Comparison of ENCODE assay signal across 10 cellular contexts in genomic region chr4:145828802-145829485, GRCh38.
DNase-seq lines count a peak whose midpoint lies in the region; ATAC-seq and TF ChIP-seq lines count a peak whose summit lies in the region.
"Had no signal": no experiment of that assay in that cellular context is flagged by ENCODE, and none has a peak within 500 bp of the region (broad histone marks: within the 10 kb centered on the region; RNA-seq: fewer than 3 reads in every experiment).

No MANE protein-coding gene starts in this region.

- H3K36me3 Mint-ChIP-seq in activated CD4-positive, alpha-beta T cell treated with anti-CD3 and anti-CD28 coated beads for 36 hours (ENCODE audit: low read depth): peaks cover 51% of the 10 kb centered on the region
- H3K36me3 Mint-ChIP-seq in nephron progenitor cell (ENCODE audit: low read depth): peaks cover 80% of the 10 kb centered on the region

- peak overlapping the region; percentile 77 for H3K27ac Mint-ChIP-seq in activated CD4-positive, alpha-beta T cell treated with anti-CD3 and anti-CD28 coated beads for 36 hours
- H3K27ac Mint-ChIP-seq in nephron progenitor cell: peak overlapping the region; percentile 29

- H3K4me1 ChIP-seq in prostate gland (replicated peaks) (no peaks in the 10 kb centered on the region), suprapubic skin (no peaks in the 10 kb centered on the region)
- H3K4me1 ChIP-seq: right atrium auricular region had no signal

- TF ChIP-seq POLR2A in prostate gland (IDR thresholded peaks at IDR 0.05): no peak
- TF ChIP-seq POLR2A in suprapubic skin (IDR thresholded peaks at IDR 0.05): no peak

- no peaks in the 10 kb centered on the region for H3K27me3 Mint-ChIP-seq in activated CD4-positive, alpha-beta T cell treated with anti-CD3 and anti-CD28 coated beads for 36 hours
- H3K27me3 Mint-ChIP-seq in nephron progenitor cell (ENCODE audit: low read depth, poor library complexity): no peaks in the 10 kb centered on the region

- H3K36me3 ChIP-seq in prostate gland (no peaks in the 10 kb centered on the region), suprapubic skin (no peaks in the 10 kb centered on the region)
- H3K36me3 ChIP-seq: right atrium auricular region had no signal

- no peak overlapping the region for H3K4me3 Mint-ChIP-seq in activated CD4-positive, alpha-beta T cell treated with anti-CD3 and anti-CD28 coated beads for 36 hours
- no peak overlapping the region for H3K4me3 Mint-ChIP-seq in nephron progenitor cell

- peaks cover 44% of the 10 kb centered on the region for H3K4me1 Mint-ChIP-seq in activated CD4-positive, alpha-beta T cell treated with anti-CD3 and anti-CD28 coated beads for 36 hours
- peaks cover 20% of the 10 kb centered on the region for H3K4me1 Mint-ChIP-seq in nephron progenitor cell

- H3K9me3 Mint-ChIP-seq in activated CD4-positive, alpha-beta T cell treated with anti-CD3 and anti-CD28 coated beads for 36 hours (ENCODE audit: low read depth): no peaks in the 10 kb centered on the region
- peaks cover 17% of the 10 kb centered on the region for H3K9me3 Mint-ChIP-seq in nephron progenitor cell

- 69% methylated on average over 3 of the region's 3 CpGs for WGBS in prostate gland
- 74% methylated on average over 3 of the region's 3 CpGs for whole genome bisulfite sequencing in suprapubic skin

- intact Hi-C loops in activated CD4-positive, alpha-beta T cell treated with anti-CD3 and anti-CD28 coated beads for 36 hours (cut with DNase I, micrococcal nuclease): loop anchor here (1.0 to 10.0 kb wide), 9 partner anchors 21 to 652 kb away; partner anchors contain the start of genes MMAA (in 2 of the 2), ZNF827 (in 2 of the 2) and SMAD1 (in 1 of the 2)
- intact Hi-C loops in prostate gland (cut with DNase I): loop anchor here (10.0 kb wide), 1 partner anchor 94 kb away; no protein-coding TSS in a partner anchor

- peak; percentile 86 for ATAC-seq in activated CD4-positive, alpha-beta T cell treated with anti-CD3 and anti-CD28 coated beads for 36 hours
- peak; percentile 71 for ATAC-seq in GM21786 (IDR thresholded peaks at IDR 0.05; ENCODE audit: unreplicated experiment)
- ATAC-seq in HG03469 (IDR thresholded peaks at IDR 0.05; ENCODE audit: unreplicated experiment): peak; percentile 58

- POLR2A ChIA-PET in activated CD4-positive, alpha-beta T cell treated with anti-CD3 and anti-CD28 coated beads for 36 hours (lab: Charles Lee): interaction anchor here (0.7 to 0.9 kb wide), 2 partner anchors 21 to 109 kb away, joined by 3 read pairs; no protein-coding TSS in a partner anchor

- TF ChIP-seq CTCF in nephron progenitor cell (IDR thresholded peaks at IDR 0.05) (no peak), prostate gland (IDR thresholded peaks at IDR 0.05) (no peak), suprapubic skin (IDR thresholded peaks at IDR 0.05) (no peak)

- peak; percentile 64 for DNase-seq in activated CD4-positive, alpha-beta T cell treated with anti-CD3 and anti-CD28 coated beads for 36 hours
- no peak for DNase-seq in activated CD4-positive, alpha-beta T cell treated with anti-CD3 and anti-CD28 coated beads for 4 hours
- DNase-seq in nephron progenitor cell (no peak), prostate gland (ENCODE audit: low spot score) (no peak), suprapubic skin (ENCODE audit: low spot score in 2 of 2) (no peak), HT-29 (ENCODE audit: low spot score) (no peak)
- DNase-seq: 8988T had no signal

- H3K27me3 ChIP-seq in prostate gland (replicated peaks; ENCODE audit: insufficient read depth) (no peaks in the 10 kb centered on the region), suprapubic skin (no peaks in the 10 kb centered on the region)
- H3K27me3 ChIP-seq: right atrium auricular region had no signal

- H3K4me3 ChIP-seq in prostate gland: no peak overlapping the region
- no peak overlapping the region for H3K4me3 ChIP-seq in suprapubic skin
- H3K4me3 ChIP-seq: right atrium auricular region had no signal

- TF ChIP-seq EP300 in suprapubic skin (IDR thresholded peaks at IDR 0.05): no peak

- H3K27ac ChIP-seq in prostate gland: no peak overlapping the region
- no peak overlapping the region for H3K27ac ChIP-seq in suprapubic skin
- H3K27ac ChIP-seq: right atrium auricular region had no signal

- CTCF ChIA-PET in activated CD4-positive, alpha-beta T cell treated with anti-CD3 and anti-CD28 coated beads for 36 hours (lab: Charles Lee): interaction anchor here (1.2 kb wide), 1 partner anchor 20 kb away, joined by 5 read pairs; no protein-coding TSS in a partner anchor

- H3K9me3 ChIP-seq in prostate gland: no peaks in the 10 kb centered on the region
- H3K9me3 ChIP-seq in suprapubic skin: no peaks in the 10 kb centered on the region
- H3K9me3 ChIP-seq: right atrium auricular region had no signal
